ENCODE assay signal across 30 cellular contexts in the genomic region with DNA sequence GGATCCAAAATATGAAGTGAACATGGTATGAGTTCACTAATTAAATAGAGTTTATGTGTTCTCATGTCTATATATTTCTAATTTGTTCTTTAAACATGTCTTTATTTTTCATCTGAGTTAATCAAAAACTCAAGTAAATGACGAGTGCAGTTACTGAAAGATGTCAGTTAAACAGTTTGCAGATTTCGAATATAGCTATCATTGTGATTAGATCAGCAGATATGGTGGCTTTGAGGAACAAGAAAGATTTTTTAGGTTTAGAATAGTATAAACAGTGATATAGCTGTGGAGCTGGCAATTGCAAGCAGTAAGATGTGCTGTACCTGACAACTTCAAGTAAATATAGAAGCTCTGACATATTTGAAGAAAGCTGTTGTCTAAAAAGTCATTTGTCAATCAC.
"Had no signal": no experiment of that assay in that cellular context is flagged by ENCODE, and none has a peak within 500 bp of the region (broad histone marks: within the 10 kb centered on the region; RNA-seq: fewer than 3 reads in every experiment).

No MANE protein-coding gene starts in this region.

- H3K27ac ChIP-seq: lower lobe of right lung, pancreas, prostate gland, sigmoid colon, spleen, suprapubic skin, thoracic aorta, tibial artery, upper lobe of right lung had no signal

- H3K27ac Mint-ChIP-seq: natural killer cell; stimulated activated effector memory CD8-positive, alpha-beta T cell treated with anti-CD3 and anti-CD28 coated beads, Interleukin-12 subunit alpha, Interleukin-12 subunit beta, amount 100 ng/mL, for 72 hours; stimulated activated naive CD8-positive, alpha-beta T cell treated with anti-CD3 and anti-CD28 coated beads, Interleukin-15, Interleukin-2, amounts not matched to agents 100 ng/mL and 50 ng/mL, for 24 hours had no signal

- H3K4me3 Mint-ChIP-seq: naive B cell; natural killer cell; neural crest cell; stimulated activated effector memory CD8-positive, alpha-beta T cell treated with anti-CD3 and anti-CD28 coated beads, Interleukin-12 subunit alpha, Interleukin-12 subunit beta, amount 100 ng/mL, for 72 hours; stimulated activated naive CD8-positive, alpha-beta T cell treated with anti-CD3 and anti-CD28 coated beads, Interleukin-15, Interleukin-2, amounts not matched to agents 100 ng/mL and 50 ng/mL, for 24 hours had no signal

- H3K9me3 Mint-ChIP-seq: naive B cell; natural killer cell; neural crest cell; stimulated activated effector memory CD8-positive, alpha-beta T cell treated with anti-CD3 and anti-CD28 coated beads, Interleukin-12 subunit alpha, Interleukin-12 subunit beta, amount 100 ng/mL, for 72 hours; stimulated activated naive CD8-positive, alpha-beta T cell treated with anti-CD3 and anti-CD28 coated beads, Interleukin-15, Interleukin-2, amounts not matched to agents 100 ng/mL and 50 ng/mL, for 24 hours had no signal

- H3K9me3 ChIP-seq: lower lobe of right lung, pancreas, prostate gland, sigmoid colon, spleen, suprapubic skin, thoracic aorta, tibial artery, upper lobe of right lung had no signal

- H3K27me3 Mint-ChIP-seq: naive B cell; stimulated activated naive CD8-positive, alpha-beta T cell treated with anti-CD3 and anti-CD28 coated beads, Interleukin-15, Interleukin-2, amounts not matched to agents 100 ng/mL and 50 ng/mL, for 24 hours had no signal

- FAIRE-seq: keratinocyte, pancreas, small intestine, urothelium cell line had no signal

- H3K36me3 ChIP-seq: prostate gland, thoracic aorta had no signal

- ATAC-seq: left cardiac atrium; left lobe of liver; lower lobe of right lung; natural killer cell; pancreas; right cardiac atrium; stimulated activated effector memory CD8-positive, alpha-beta T cell treated with anti-CD3 and anti-CD28 coated beads, Interleukin-12 subunit alpha, Interleukin-12 subunit beta, amount 100 ng/mL, for 72 hours; upper lobe of right lung had no signal

- DNase-seq: hippocampal formation; kidney glomerular epithelial cell; left cardiac atrium; lower lobe of right lung; mammary epithelial cell; mesenchymal stem cell; naive B cell; natural killer cell; nucleus accumbens; pancreas; posterior cingulate gyrus; retina; right cardiac atrium; sigmoid colon; small intestine; spleen; stimulated activated CD4-positive, alpha-beta T cell treated with anti-CD3 and anti-CD28 coated beads, Interleukin-4, amount 100 ng/mL, for 24 hours; stimulated activated naive CD4-positive, alpha-beta T cell; tibial artery; trophoblast cell; upper lobe of right lung had no signal

- H3K4me1 Mint-ChIP-seq: natural killer cell; neural crest cell; stimulated activated effector memory CD8-positive, alpha-beta T cell treated with anti-CD3 and anti-CD28 coated beads, Interleukin-12 subunit alpha, Interleukin-12 subunit beta, amount 100 ng/mL, for 72 hours had no signal

- H3K4me3 ChIP-seq: lower lobe of right lung, pancreas, prostate gland, sigmoid colon, spleen, suprapubic skin, thoracic aorta, tibial artery, upper lobe of right lung had no signal

- H3K27me3 ChIP-seq: pancreas, sigmoid colon, spleen, suprapubic skin, tibial artery, upper lobe of right lung had no signal

- H3K4me1 ChIP-seq: pancreas, prostate gland, suprapubic skin, upper lobe of right lung had no signal
